ENCODE assay signal across 8 cellular contexts in genomic region chr7:138460176-138460648, GRCh38. TPM values are rescaled to one million over a fixed set of nuclear protein-coding genes. Genes with fewer than 3 reads are reported as not detected.
A peak's percentile ranks its signal among the peaks of the same experiment; 100 is the strongest.
DNase-seq lines count a peak whose midpoint lies in the region; ATAC-seq and TF ChIP-seq lines count a peak whose summit lies in the region.

Gene TRIM24 (plus strand): TSS chr7:138460259. CDS start chr7:138460549, 290 bp downstream.

- peak; percentile 86 to 89 for ATAC-seq in activated CD4-positive, CD25-positive, alpha-beta regulatory T cell treated with anti-CD3 and anti-CD28 coated beads, Interleukin-2, amount 50 U/mL, for 24 hours
- peak; percentile 73 for ATAC-seq in HG02571 (IDR thresholded peaks at IDR 0.05; ENCODE audit: unreplicated experiment)
- ATAC-seq in left cardiac atrium, result peak; percentile 93 to 97

- H3K9me3 Mint-ChIP-seq in activated T-helper 2 cell treated with anti-CD3 and anti-CD28 coated beads, Interferon-gamma antibody, Interleukin-2, Interleukin-4, amounts not matched to agents 10 μg/mL and 5 μg/mL and 100 μg/mL, durations not matched to agents 14 hours and 24 hours and 36 hours, result no peaks in the 10 kb centered on the region

- no peak for TF ChIP-seq EP300 in sigmoid colon (IDR thresholded peaks at IDR 0.05)

- H3K4me3 Mint-ChIP-seq in activated T-helper 2 cell treated with anti-CD3 and anti-CD28 coated beads, Interferon-gamma antibody, Interleukin-2, Interleukin-4, amounts not matched to agents 10 μg/mL and 5 μg/mL and 100 μg/mL, durations not matched to agents 14 hours and 24 hours and 36 hours (ENCODE audit: low read depth), result peak within 1 kb of the TSS; percentile 95

- H3K36me3 Mint-ChIP-seq in activated T-helper 2 cell treated with anti-CD3 and anti-CD28 coated beads, Interferon-gamma antibody, Interleukin-2, Interleukin-4, amounts not matched to agents 10 μg/mL and 5 μg/mL and 100 μg/mL, durations not matched to agents 14 hours and 24 hours and 36 hours (ENCODE audit: low read depth), result peaks cover 17% of the 10 kb centered on the region

- no peaks in the 10 kb centered on the region for H3K9me3 ChIP-seq in sigmoid colon

- peak within 1 kb of the TSS; percentile 94 to 96 (median 95) for H3K27ac ChIP-seq in sigmoid colon

- TF ChIP-seq CTCF in sigmoid colon (IDR thresholded peaks at IDR 0.05), result no peak

- H3K4me1 ChIP-seq in sigmoid colon, result peaks cover 0 to 15% (median 8%) of the 10 kb centered on the region in 4 donors

- H3K27me3 Mint-ChIP-seq in activated T-helper 2 cell treated with anti-CD3 and anti-CD28 coated beads, Interferon-gamma antibody, Interleukin-2, Interleukin-4, amounts not matched to agents 10 μg/mL and 5 μg/mL and 100 μg/mL, durations not matched to agents 14 hours and 24 hours and 36 hours (ENCODE audit: low read depth), result peaks cover 3% of the 10 kb centered on the region

- H3K27ac Mint-ChIP-seq in activated T-helper 2 cell treated with anti-CD3 and anti-CD28 coated beads, Interferon-gamma antibody, Interleukin-2, Interleukin-4, amounts not matched to agents 10 μg/mL and 5 μg/mL and 100 μg/mL, durations not matched to agents 14 hours and 24 hours and 36 hours, result peak within 1 kb of the TSS; percentile 92

- intact Hi-C loops in activated T-helper 2 cell treated with anti-CD3 and anti-CD28 coated beads, Interferon-gamma antibody, Interleukin-2, Interleukin-4, amounts not matched to agents 10 μg/mL and 5 μg/mL and 100 μg/mL, durations not matched to agents 14 hours and 24 hours and 36 hours (cut with micrococcal nuclease), result loop anchor here (1.0 to 5.0 kb wide), 6 partner anchors 167 to 458 kb away; partner anchors contain the start of gene CREB3L2
- intact Hi-C loops in left cardiac atrium (cut with DNase I) (no loop called here), sigmoid colon (cut with DNase I) (loop anchor here (10.0 kb wide), 1 partner anchor 1715 kb away; the partner anchor contains the start of gene KDM7A)

- H3K4me3 ChIP-seq in sigmoid colon, result peak within 1 kb of the TSS; percentile 78 to 96 (median 91)

- no peak for DNase-seq in activated CD4-positive, CD25-positive, alpha-beta regulatory T cell treated with anti-CD3 and anti-CD28 coated beads, Interleukin-2, amount 50 U/mL, for 72 hours
- peak; percentile 97 for DNase-seq in NCI-H1048 (lab: John Stamatoyannopoulos, UW)
- DNase-seq in activated T-helper 2 cell treated with anti-CD3 and anti-CD28 coated beads, Interferon-gamma antibody, Interleukin-2, Interleukin-4, amounts not matched to agents 10 μg/mL and 5 μg/mL and 100 μg/mL, durations not matched to agents 14 hours and 24 hours and 36 hours (ENCODE audit: low spot score), result peak; percentile 95
- peak; percentile 97 for DNase-seq in left cardiac atrium
- peak; percentile 98 for DNase-seq in sigmoid colon
- DNase-seq in NCI-H345 treated with DMSO at 0.1 percent for 48 hours (lab: John Stamatoyannopoulos, UW; ENCODE audit: unreplicated experiment), result no peak

- H3K36me3 ChIP-seq in sigmoid colon, result no peaks in the 10 kb centered on the region

- WGBS in sigmoid colon, 2 donors, result 0 to 1% methylated on average over 59 of the region's 59 CpGs

- peak; percentile 77 to 81 for TF ChIP-seq POLR2A in sigmoid colon (IDR thresholded peaks at IDR 0.05)

- peaks cover 30% of the 10 kb centered on the region for H3K4me1 Mint-ChIP-seq in activated T-helper 2 cell treated with anti-CD3 and anti-CD28 coated beads, Interferon-gamma antibody, Interleukin-2, Interleukin-4, amounts not matched to agents 10 μg/mL and 5 μg/mL and 100 μg/mL, durations not matched to agents 14 hours and 24 hours and 36 hours (ENCODE audit: low read depth)

- H3K27me3 ChIP-seq in sigmoid colon, result no peaks in the 10 kb centered on the region

RNA-seq across cellular contexts. Expression of gene TRIM24, which starts in this region (rescaled TPM):
- total RNA-seq in activated T-helper 2 cell treated with anti-CD3 and anti-CD28 coated beads, Interferon-gamma antibody, Interleukin-2, Interleukin-4, amounts not matched to agents 10 μg/mL and 5 μg/mL and 100 μg/mL, durations not matched to agents 14 hours and 24 hours and 36 hours, result 16.7 and 17.6 TPM in 2 replicates
- 10 to 100 TPM; 14.9 to 15.2 TPM for total RNA-seq in left cardiac atrium
- 10 to 100 TPM; 11.4 to 13.2 (median 12.6) TPM for total RNA-seq in sigmoid colon
- polyA plus RNA-seq in sigmoid colon, result 1 to 10 TPM; 6.0 to 8.3 (median 6.9) TPM

Comparison
In these comparisons a context has a peak if more than half of its experiments do, and no peak if none do; other contexts are left out.
1. DNase-seq: peak in NCI-H1048 (single experiment), activated T-helper 2 cell treated with anti-CD3 and anti-CD28 coated beads, Interferon-gamma antibody, Interleukin-2, Interleukin-4, amounts not matched to agents 10 μg/mL and 5 μg/mL and 100 μg/mL, durations not matched to agents 14 hours and 24 hours and 36 hours (single experiment), left cardiac atrium (single experiment) and sigmoid colon (single experiment); none in activated CD4-positive, CD25-positive, alpha-beta regulatory T cell treated with anti-CD3 and anti-CD28 coated beads, Interleukin-2, amount 50 U/mL, for 72 hours (single experiment) and NCI-H345 treated with DMSO at 0.1 percent for 48 hours (single experiment).
2. intact Hi-C loops: an anchor here in activated T-helper 2 cell treated with anti-CD3 and anti-CD28 coated beads, Interferon-gamma antibody, Interleukin-2, Interleukin-4, amounts not matched to agents 10 μg/mL and 5 μg/mL and 100 μg/mL, durations not matched to agents 14 hours and 24 hours and 36 hours (1.0 to 5.0 kb wide) and sigmoid colon (10.0 kb wide); none called in left cardiac atrium.
3. Peak in every context shown above with its lines, with median percentiles within 50 percentile points of each other: ATAC-seq.